15 cellular contexts compared by ENCODE assay signal in the genomic region with DNA sequence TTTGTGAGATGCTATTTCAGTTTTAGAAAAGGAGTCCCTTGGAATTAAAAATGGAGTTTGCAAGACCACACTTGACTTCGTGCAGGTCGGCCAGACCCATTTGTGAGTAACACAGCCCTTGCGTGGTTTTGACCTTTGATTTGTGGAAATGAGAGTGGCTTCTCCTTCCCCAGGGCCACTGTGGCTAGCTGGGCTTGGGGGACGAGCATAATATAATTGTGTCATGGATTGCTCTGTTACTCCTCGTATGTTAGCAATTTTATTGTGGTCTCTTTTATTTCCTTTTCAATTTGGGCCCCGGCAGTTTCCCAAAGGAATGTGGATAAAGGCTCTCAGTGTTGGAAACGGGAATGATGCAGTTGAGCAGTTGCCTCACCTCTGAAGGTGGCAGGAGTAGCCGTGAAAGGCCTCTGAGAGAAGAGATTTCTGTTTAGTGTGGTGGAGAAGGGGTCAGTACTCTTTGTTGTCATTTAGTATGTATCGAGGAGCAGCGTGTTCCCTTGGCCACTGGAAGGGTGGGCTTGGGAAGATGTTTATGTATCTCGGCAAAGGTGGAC.
A peak's percentile ranks its signal among the peaks of the same experiment; 100 is the strongest.
DNase-seq lines count a peak whose midpoint lies in the region; ATAC-seq and TF ChIP-seq lines count a peak whose summit lies in the region.
"Had no signal": no experiment of that assay in that cellular context is flagged by ENCODE, and none has a peak within 500 bp of the region (broad histone marks: within the 10 kb centered on the region; RNA-seq: fewer than 3 reads in every experiment).

No MANE protein-coding gene starts in this region.

- peak overlapping the region; percentile 52 to 80 (median 67) for H3K9ac ChIP-seq in skeletal muscle tissue (ENCODE audit: low read depth in 1 of 3, low read length in 3 of 3)

- intact Hi-C loops in left lung (cut with DNase I), result no loop called here

- H3K4me1 Mint-ChIP-seq in GM23338, result peaks cover 46% of the 10 kb centered on the region

- H3K9me2 ChIP-seq in GM23338 (ENCODE audit: insufficient read depth), result no peaks in the 10 kb centered on the region

- H3K27me3 Mint-ChIP-seq in GM23338 (ENCODE audit: insufficient read depth, low read depth, poor library complexity), result peaks cover 5% of the 10 kb centered on the region

- peaks cover 27% of the 10 kb centered on the region for H4K20me1 ChIP-seq in GM23338 (replicated peaks; ENCODE audit: insufficient read depth)

- TF ChIP-seq CTCF in GM23338 (conservative IDR thresholded peaks at IDR 0.05; ENCODE audit: low read depth in 2 of 2), result no peak
- no peak for TF ChIP-seq CTCF in left lung (IDR thresholded peaks at IDR 0.05)

- H3K27me3 ChIP-seq in GM23338 (ENCODE audit: insufficient read depth) (no peaks in the 10 kb centered on the region), left lung (no peaks in the 10 kb centered on the region), skeletal muscle tissue (ENCODE audit: control insufficient read depth in 3 of 3, insufficient read depth in 3 of 3, low read length in 3 of 3) (no peaks in the 10 kb centered on the region)

- H3K4me2 ChIP-seq in GM23338, result no peak overlapping the region

- H3K4me3 ChIP-seq in GM23338 (no peak overlapping the region), left lung (no peak overlapping the region), skeletal muscle tissue (ENCODE audit: low read length in 3 of 3) (peak overlapping the region; percentile 54 to 72 (median 55))
- H3K4me3 ChIP-seq: GM12878, HAP-1 had no signal

- ATAC-seq in GM23338 (peak; percentile 26), left lung (no peak), HG02884 (IDR thresholded peaks at IDR 0.05; ENCODE audit: unreplicated experiment) (no peak)
- ATAC-seq: GM12878 had no signal

- DNase-seq in GM23338 (ENCODE audit: low spot score) (no peak), left lung (no peak), NCI-H1436 treated with DMSO at 0.1 percent for 48 hours (lab: John Stamatoyannopoulos, UW) (no peak), SW480 (ENCODE audit: low spot score) (no peak), EL (no peak)
- DNase-seq: AML-193, DMS79, NCI-H1092 treated with DMSO at 0.1 percent for 48 hours, NCI-H510A, small intestine had no signal

- no peak overlapping the region for H2AFZ ChIP-seq in GM23338

- H3K4me1 ChIP-seq in GM23338 (ENCODE audit: insufficient read depth) (peaks cover 27% of the 10 kb centered on the region), left lung (no peaks in the 10 kb centered on the region), skeletal muscle tissue (ENCODE audit: control insufficient read depth in 3 of 3, insufficient read depth in 3 of 3, low read length in 3 of 3) (peaks cover 32 to 38% (median 36%) of the 10 kb centered on the region in 3 donors)
- H3K4me1 ChIP-seq: HAP-1 had no signal

- no peaks in the 10 kb centered on the region for H3K9me3 ChIP-seq in left lung
- no peaks in the 10 kb centered on the region for H3K9me3 ChIP-seq in skeletal muscle tissue (ENCODE audit: control insufficient read depth in 3 of 3, low read length in 3 of 3)
- H3K9me3 ChIP-seq: HAP-1 had no signal

- H3F3A ChIP-seq in GM23338 (replicated peaks; ENCODE audit: low read depth), result no peaks in the 10 kb centered on the region

- H3K79me2 ChIP-seq in GM23338 (replicated peaks; ENCODE audit: insufficient read depth), result peaks cover 82% of the 10 kb centered on the region

- H3K27ac ChIP-seq in GM23338 (ENCODE audit: low read depth) (no peak overlapping the region), cingulate gyrus (ENCODE audit: low read depth, low read length) (peak overlapping the region; percentile 44), left lung (peak overlapping the region; percentile 34 to 64), skeletal muscle tissue (ENCODE audit: low read depth, low read length) (peak overlapping the region; percentile 79)

- no peaks in the 10 kb centered on the region for H3K36me3 ChIP-seq in GM23338 (ENCODE audit: insufficient read depth)
- H3K36me3 ChIP-seq in left lung, result no peaks in the 10 kb centered on the region
- no peaks in the 10 kb centered on the region for H3K36me3 ChIP-seq in skeletal muscle tissue (ENCODE audit: control insufficient read depth in 3 of 3, insufficient read depth in 3 of 3, low read length in 3 of 3)
- H3K36me3 ChIP-seq: HAP-1 had no signal

- H3K36me3 Mint-ChIP-seq in GM23338 (ENCODE audit: low read depth), result no peaks in the 10 kb centered on the region

- peak overlapping the region; percentile 25; the same call in 1 of the 2 replicates for H3K27ac Mint-ChIP-seq in GM23338

- no peak overlapping the region for H3K4me3 Mint-ChIP-seq in GM23338

- no peaks in the 10 kb centered on the region for H3K9me3 Mint-ChIP-seq in GM23338

TF ChIP-seq in GM23338, 12 proteins besides CTCF, POLR2A, EP300 and RAD21 (continues in another document):
- TF ChIP-seq NANOG (IDR thresholded peaks at IDR 0.05; ENCODE audit: borderline replicate concordance), result no peak
- TF ChIP-seq STAT1 (IDR thresholded peaks at IDR 0.05; ENCODE audit: unreplicated experiment), result no peak
- TF ChIP-seq POLR2AphosphoS5 (IDR thresholded peaks at IDR 0.05; ENCODE audit: low read depth), result no peak
- TF ChIP-seq, protein P1, sequence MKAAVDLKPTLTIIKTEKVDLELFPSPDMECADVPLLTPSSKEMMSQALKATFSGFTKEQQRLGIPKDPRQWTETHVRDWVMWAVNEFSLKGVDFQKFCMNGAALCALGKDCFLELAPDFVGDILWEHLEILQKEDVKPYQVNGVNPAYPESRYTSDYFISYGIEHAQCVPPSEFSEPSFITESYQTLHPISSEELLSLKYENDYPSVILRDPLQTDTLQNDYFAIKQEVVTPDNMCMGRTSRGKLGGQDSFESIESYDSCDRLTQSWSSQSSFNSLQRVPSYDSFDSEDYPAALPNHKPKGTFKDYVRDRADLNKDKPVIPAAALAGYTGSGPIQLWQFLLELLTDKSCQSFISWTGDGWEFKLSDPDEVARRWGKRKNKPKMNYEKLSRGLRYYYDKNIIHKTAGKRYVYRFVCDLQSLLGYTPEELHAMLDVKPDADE (IDR thresholded peaks at IDR 0.05), result no peak
- TF ChIP-seq, protein P2, sequence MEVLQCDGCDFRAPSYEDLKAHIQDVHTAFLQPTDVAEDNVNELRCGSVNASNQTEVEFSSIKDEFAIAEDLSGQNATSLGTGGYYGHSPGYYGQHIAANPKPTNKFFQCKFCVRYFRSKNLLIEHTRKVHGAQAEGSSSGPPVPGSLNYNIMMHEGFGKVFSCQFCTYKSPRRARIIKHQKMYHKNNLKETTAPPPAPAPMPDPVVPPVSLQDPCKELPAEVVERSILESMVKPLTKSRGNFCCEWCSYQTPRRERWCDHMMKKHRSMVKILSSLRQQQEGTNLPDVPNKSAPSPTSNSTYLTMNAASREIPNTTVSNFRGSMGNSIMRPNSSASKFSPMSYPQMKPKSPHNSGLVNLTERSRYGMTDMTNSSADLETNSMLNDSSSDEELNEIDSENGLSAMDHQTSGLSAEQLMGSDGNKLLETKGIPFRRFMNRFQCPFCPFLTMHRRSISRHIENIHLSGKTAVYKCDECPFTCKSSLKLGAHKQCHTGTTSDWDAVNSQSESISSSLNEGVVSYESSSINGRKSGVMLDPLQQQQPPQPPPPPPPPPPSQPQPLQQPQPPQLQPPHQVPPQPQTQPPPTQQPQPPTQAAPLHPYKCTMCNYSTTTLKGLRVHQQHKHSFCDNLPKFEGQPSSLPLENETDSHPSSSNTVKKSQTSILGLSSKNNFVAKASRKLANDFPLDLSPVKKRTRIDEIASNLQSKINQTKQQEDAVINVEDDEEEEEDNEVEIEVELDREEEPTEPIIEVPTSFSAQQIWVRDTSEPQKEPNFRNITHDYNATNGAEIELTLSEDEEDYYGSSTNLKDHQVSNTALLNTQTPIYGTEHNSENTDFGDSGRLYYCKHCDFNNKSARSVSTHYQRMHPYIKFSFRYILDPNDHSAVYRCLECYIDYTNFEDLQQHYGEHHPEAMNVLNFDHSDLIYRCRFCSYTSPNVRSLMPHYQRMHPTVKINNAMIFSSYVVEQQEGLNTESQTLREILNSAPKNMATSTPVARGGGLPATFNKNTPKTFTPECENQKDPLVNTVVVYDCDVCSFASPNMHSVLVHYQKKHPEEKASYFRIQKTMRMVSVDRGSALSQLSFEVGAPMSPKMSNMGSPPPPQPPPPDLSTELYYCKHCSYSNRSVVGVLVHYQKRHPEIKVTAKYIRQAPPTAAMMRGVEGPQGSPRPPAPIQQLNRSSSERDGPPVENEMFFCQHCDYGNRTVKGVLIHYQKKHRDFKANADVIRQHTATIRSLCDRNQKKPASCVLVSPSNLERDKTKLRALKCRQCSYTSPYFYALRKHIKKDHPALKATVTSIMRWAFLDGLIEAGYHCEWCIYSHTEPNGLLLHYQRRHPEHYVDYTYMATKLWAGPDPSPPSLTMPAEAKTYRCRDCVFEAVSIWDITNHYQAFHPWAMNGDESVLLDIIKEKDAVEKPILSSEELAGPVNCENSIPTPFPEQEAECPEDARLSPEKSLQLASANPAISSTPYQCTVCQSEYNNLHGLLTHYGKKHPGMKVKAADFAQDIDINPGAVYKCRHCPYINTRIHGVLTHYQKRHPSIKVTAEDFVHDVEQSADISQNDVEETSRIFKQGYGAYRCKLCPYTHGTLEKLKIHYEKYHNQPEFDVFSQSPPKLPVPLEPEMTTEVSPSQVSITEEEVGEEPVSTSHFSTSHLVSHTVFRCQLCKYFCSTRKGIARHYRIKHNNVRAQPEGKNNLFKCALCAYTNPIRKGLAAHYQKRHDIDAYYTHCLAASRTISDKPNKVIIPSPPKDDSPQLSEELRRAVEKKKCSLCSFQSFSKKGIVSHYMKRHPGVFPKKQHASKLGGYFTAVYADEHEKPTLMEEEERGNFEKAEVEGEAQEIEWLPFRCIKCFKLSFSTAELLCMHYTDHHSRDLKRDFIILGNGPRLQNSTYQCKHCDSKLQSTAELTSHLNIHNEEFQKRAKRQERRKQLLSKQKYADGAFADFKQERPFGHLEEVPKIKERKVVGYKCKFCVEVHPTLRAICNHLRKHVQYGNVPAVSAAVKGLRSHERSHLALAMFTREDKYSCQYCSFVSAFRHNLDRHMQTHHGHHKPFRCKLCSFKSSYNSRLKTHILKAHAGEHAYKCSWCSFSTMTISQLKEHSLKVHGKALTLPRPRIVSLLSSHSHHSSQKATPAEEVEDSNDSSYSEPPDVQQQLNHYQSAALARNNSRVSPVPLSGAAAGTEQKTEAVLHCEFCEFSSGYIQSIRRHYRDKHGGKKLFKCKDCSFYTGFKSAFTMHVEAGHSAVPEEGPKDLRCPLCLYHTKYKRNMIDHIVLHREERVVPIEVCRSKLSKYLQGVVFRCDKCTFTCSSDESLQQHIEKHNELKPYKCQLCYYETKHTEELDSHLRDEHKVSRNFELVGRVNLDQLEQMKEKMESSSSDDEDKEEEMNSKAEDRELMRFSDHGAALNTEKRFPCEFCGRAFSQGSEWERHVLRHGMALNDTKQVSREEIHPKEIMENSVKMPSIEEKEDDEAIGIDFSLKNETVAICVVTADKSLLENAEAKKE (CRISPR knock-in tag; IDR thresholded peaks at IDR 0.05), result no peak
- TF ChIP-seq EZH2phosphoT487 (IDR thresholded peaks at IDR 0.05; ENCODE audit: unreplicated experiment), result no peak

Comparison
In these comparisons a context has a peak if more than half of its experiments do, and no peak if none do; other contexts are left out.
1. H3K4me3 ChIP-seq: peak in skeletal muscle tissue (3 of 3); none in GM23338 (single experiment) and left lung (0 of 2).